1 cellular context compared by ENCODE assay signal in genomic region chr9:34376596-34377401, GRCh38.
TF ChIP-seq lines count a peak whose summit lies in the region.

TSS of gene MYORG (minus strand) at chr9:34376898. CDS start at chr9:34372943, 3,955 bp downstream.

TF ChIP-seq in K562, 482 proteins besides CTCF, POLR2A, EP300 and RAD21 (continued from another document and continues in another):
- TF ChIP-seq TOE1 (IDR thresholded peaks at IDR 0.05; ENCODE audit: borderline replicate concordance): peak; percentile 20; the same call in 1 of the 2 replicates
- no peak for TF ChIP-seq TOE1 (CRISPR knock-in tag; IDR thresholded peaks at IDR 0.05; ENCODE audit: borderline replicate concordance, low read depth)
- TF ChIP-seq PATZ1 (CRISPR knock-in tag; IDR thresholded peaks at IDR 0.05; ENCODE audit: borderline replicate concordance): no peak
- peak in 1 of 2 experiments; percentile 58; a peak in 1 of 4 replicates for TF ChIP-seq SRF (CRISPR knock-in tag; IDR thresholded peaks at IDR 0.05)
- TF ChIP-seq ZNF407 (IDR thresholded peaks at IDR 0.05; ENCODE audit: low read depth): no peak
- peak in 1 of 3 experiments; percentile 64; a peak in 1 of 6 replicates for TF ChIP-seq ZBTB11 (CRISPR knock-in tag; IDR thresholded peaks at IDR 0.05)
- no peak for TF ChIP-seq BRD9 (IDR thresholded peaks at IDR 0.05; ENCODE audit: low read depth, partially characterized antibody)
- peak; percentile 24; the same call in 1 of the 2 replicates for TF ChIP-seq NR2C2 (CRISPR knock-in tag; IDR thresholded peaks at IDR 0.05)
- TF ChIP-seq NR2C2 (tag; IDR thresholded peaks at IDR 0.05): peak; percentile 91
- TF ChIP-seq GATA2 (CRISPR knock-in tag; IDR thresholded peaks at IDR 0.05): peak; percentile 68; the same call in 1 of the 2 replicates
- 0 out of 2 replicates have a peak, but pooled peaks have one; percentile 6 for TF ChIP-seq JUN (IDR thresholded peaks at IDR 0.05; ENCODE audit: borderline replicate concordance, low read depth, low read length)
- TF ChIP-seq JUN (CRISPR knock-in tag; IDR thresholded peaks at IDR 0.05; ENCODE audit: borderline replicate concordance): no peak
- TF ChIP-seq HNRNPL (IDR thresholded peaks at IDR 0.05; ENCODE audit: low read depth, low read length): peak; percentile 32; the same call in 1 of the 2 replicates
- peak; percentile 62; the same call in 1 of the 2 replicates for TF ChIP-seq CTBP1 (IDR thresholded peaks at IDR 0.05; ENCODE audit: borderline replicate concordance)
- no peak for TF ChIP-seq TSHZ1 (CRISPR knock-in tag; IDR thresholded peaks at IDR 0.05)
- peak in 1 of 2 experiments; percentile 61 for TF ChIP-seq AFF1 (IDR thresholded peaks at IDR 0.05; ENCODE audit: low read depth in 1 of 2, partially characterized antibody in 2 of 2)
- TF ChIP-seq GMEB1 (CRISPR knock-in tag; IDR thresholded peaks at IDR 0.05): peak; percentile 47; the same call in 1 of the 2 replicates
- peak in 1 of 2 experiments; percentile 61; a peak in 1 of 4 replicates for TF ChIP-seq MLLT1 (IDR thresholded peaks at IDR 0.05)
- TF ChIP-seq THRB (CRISPR knock-in tag; conservative IDR thresholded peaks at IDR 0.05): no peak
- peak; percentile 43; the same call in 1 of the 2 replicates for TF ChIP-seq ATF7 (IDR thresholded peaks at IDR 0.05)
- peak; percentile 75; the same call in 1 of the 2 replicates for TF ChIP-seq ZBTB17 (CRISPR knock-in tag; IDR thresholded peaks at IDR 0.05)
- TF ChIP-seq MTA3 (IDR thresholded peaks at IDR 0.05; ENCODE audit: borderline replicate concordance): 0 out of 2 replicates have a peak, but pooled peaks have one; percentile 26
- no peak for TF ChIP-seq XRCC4 (IDR thresholded peaks at IDR 0.05; ENCODE audit: extremely low read depth, insufficient read depth, insufficient read length)
